In genomic region chr20:19727251-19727847, GRCh38 we compare ENCODE assay signal across 36 cellular contexts. TPM values are rescaled to one million over a fixed set of nuclear protein-coding genes. Genes with fewer than 3 reads are reported as not detected.
"Had no signal": no experiment of that assay in that cellular context is flagged by ENCODE, and none has a peak within 500 bp of the region (broad histone marks: within the 10 kb centered on the region; RNA-seq: fewer than 3 reads in every experiment).

No MANE protein-coding gene starts in this region.

- H3K9me3 Mint-ChIP-seq: activated CD8-positive, alpha-beta T cell treated with anti-CD3 and anti-CD28 coated beads for 36 hours; activated naive CD8-positive, alpha-beta T cell treated with anti-CD3 and anti-CD28 coated beads for 36 hours; activated T-cell treated with anti-CD3 and anti-CD28 coated beads, Interleukin-2, amount 50 U/mL, for 72 hours; activated T-helper 17 cell treated with anti-CD3 and anti-CD28 coated beads, Interleukin-2, amount 50 U/mL, for 72 hours had no signal

- DNase-seq: activated CD4-positive, alpha-beta T cell treated with anti-CD3 and anti-CD28 coated beads for 1 hour; activated CD4-positive, alpha-beta T cell treated with anti-CD3 and anti-CD28 coated beads for 48 hours; activated CD4-positive, alpha-beta T cell treated with anti-CD3 and anti-CD28 coated beads, Interleukin-2, amount 50 U/mL, for 4 hours; activated CD4-positive, CD25-positive, alpha-beta regulatory T cell; activated CD8-positive, alpha-beta T cell treated with anti-CD3 and anti-CD28 coated beads for 36 hours; activated effector memory CD4-positive, alpha-beta T cell treated with anti-CD3 and anti-CD28 coated beads, Interleukin-2, amount 50 U/mL, for 16 hours; activated naive CD4-positive, alpha-beta T cell; activated naive CD4-positive, alpha-beta T cell treated with anti-CD3 and anti-CD28 coated beads, Interleukin-2, amount 50 U/mL, for 16 hours; activated naive CD8-positive, alpha-beta T cell treated with anti-CD3 and anti-CD28 coated beads for 36 hours; activated T-cell treated with anti-CD3 and anti-CD28 coated beads, Interleukin-2, amount 50 U/mL, for 1 hour; activated T-cell treated with anti-CD3 and anti-CD28 coated beads, Interleukin-2, amount 50 U/mL, for 72 hours; amniotic stem cell; aorta; brain microvascular endothelial cell; central memory CD4-positive, alpha-beta T cell; Kasumi-1; KBM-7; MM.1S; MV-4-11; NCI-H1092 treated with DMSO at 0.1 percent for 48 hours; NCI-H1417; NCI-H187 treated with DMSO at 0.1 percent for 48 hours; NCI-H2081; NCI-H2171 treated with DMSO at 0.1 percent for 48 hours; NCI-H2227 treated with DMSO at 0.1 percent for 48 hours; NCI-H446; NCI-H510A treated with DMSO at 0.1 percent for 48 hours; Right ventricle myocardium superior; SW 1271; T-helper 1 cell; T-helper 2 cell; T-helper 9 cell had no signal

- H3K36me3 ChIP-seq: brain microvascular endothelial cell had no signal

- H3K27ac ChIP-seq: brain microvascular endothelial cell, VCaP had no signal

- H3K27ac Mint-ChIP-seq: activated CD8-positive, alpha-beta T cell treated with anti-CD3 and anti-CD28 coated beads for 36 hours; activated naive CD8-positive, alpha-beta T cell treated with anti-CD3 and anti-CD28 coated beads for 36 hours; activated T-cell treated with anti-CD3 and anti-CD28 coated beads, Interleukin-2, amount 50 U/mL, for 72 hours; activated T-helper 17 cell treated with anti-CD3 and anti-CD28 coated beads, Interleukin-2, amount 50 U/mL, for 72 hours had no signal

- H3K27me3 ChIP-seq: brain microvascular endothelial cell had no signal

- H3K4me1 Mint-ChIP-seq: activated naive CD8-positive, alpha-beta T cell treated with anti-CD3 and anti-CD28 coated beads for 36 hours; activated T-helper 17 cell treated with anti-CD3 and anti-CD28 coated beads, Interleukin-2, amount 50 U/mL, for 72 hours had no signal

- ATAC-seq: activated CD8-positive, alpha-beta T cell treated with anti-CD3 and anti-CD28 coated beads for 36 hours; activated T-cell treated with anti-CD3 and anti-CD28 coated beads, Interleukin-2, amount 50 U/mL, for 72 hours; activated T-helper 17 cell treated with anti-CD3 and anti-CD28 coated beads, Interleukin-2, amount 50 U/mL, for 72 hours had no signal

- H3K4me3 Mint-ChIP-seq: activated CD8-positive, alpha-beta T cell treated with anti-CD3 and anti-CD28 coated beads for 36 hours; activated naive CD8-positive, alpha-beta T cell treated with anti-CD3 and anti-CD28 coated beads for 36 hours; activated T-cell treated with anti-CD3 and anti-CD28 coated beads, Interleukin-2, amount 50 U/mL, for 72 hours; activated T-helper 17 cell treated with anti-CD3 and anti-CD28 coated beads, Interleukin-2, amount 50 U/mL, for 72 hours had no signal

- H3K27me3 Mint-ChIP-seq: activated CD8-positive, alpha-beta T cell treated with anti-CD3 and anti-CD28 coated beads for 36 hours; activated naive CD8-positive, alpha-beta T cell treated with anti-CD3 and anti-CD28 coated beads for 36 hours; activated T-helper 17 cell treated with anti-CD3 and anti-CD28 coated beads, Interleukin-2, amount 50 U/mL, for 72 hours had no signal

- H3K36me3 Mint-ChIP-seq: activated naive CD8-positive, alpha-beta T cell treated with anti-CD3 and anti-CD28 coated beads for 36 hours had no signal

RNA-seq across cellular contexts. Expression of gene RIN2, which starts 30.7 kb away (rescaled TPM):
- total RNA-seq: activated CD8-positive, alpha-beta memory T cell treated with anti-CD3 and anti-CD28 coated beads for 36 hours; activated CD8-positive, alpha-beta T cell treated with anti-CD3 and anti-CD28 coated beads for 36 hours; activated naive CD8-positive, alpha-beta T cell treated with anti-CD3 and anti-CD28 coated beads for 36 hours; activated T-cell treated with anti-CD3 and anti-CD28 coated beads, Interleukin-2, amount 50 U/mL, for 72 hours; activated T-helper 17 cell treated with anti-CD3 and anti-CD28 coated beads, Interleukin-2, amount 50 U/mL, for 72 hours; OCI-LY7 had no signal
